12 cellular contexts compared by ENCODE assay signal in genomic region chr10:133276100-133276434, GRCh38. TPM values are rescaled to one million over a fixed set of nuclear protein-coding genes. Genes with fewer than 3 reads are reported as not detected.
DNase-seq lines count a peak whose midpoint lies in the region; ATAC-seq, FAIRE-seq and TF ChIP-seq lines count a peak whose summit lies in the region.
"Had no signal": no experiment of that assay in that cellular context is flagged by ENCODE, and none has a peak within 500 bp of the region (broad histone marks: within the 10 kb centered on the region; RNA-seq: fewer than 3 reads in every experiment).

No MANE protein-coding gene starts in this region.

- no peak for TF ChIP-seq RAD21 in K562 (CRISPR knock-in tag; conservative IDR thresholded peaks at IDR 0.05 in 1 of 2, IDR thresholded peaks at IDR 0.05 in 1 of 2)

- ATAC-seq in CD8-positive, alpha-beta T cell = no peak
- no peak for ATAC-seq in K562
- no peak for ATAC-seq in naive thymus-derived CD8-positive, alpha-beta T cell

- CTCF ChIA-PET in CD8-positive, alpha-beta T cell (lab: Charles Lee) = interaction anchor here (0.9 to 3.6 kb wide), 5 partner anchors 17 to 410 kb away, joined by 3 to 16 read pairs (median 4); no protein-coding TSS in a partner anchor
- CTCF ChIA-PET in HEK293 (lab: Yijun Ruan, JAX) = interaction anchor here (0.7 kb wide), 1 partner anchor 528 kb away, joined by 3 read pairs; no protein-coding TSS in a partner anchor
- CTCF ChIA-PET in K562 (lab: Yijun Ruan, JAX; ENCODE audit: low intra/inter-chr PET ratio) = no interaction called here

- H3K4me3 Mint-ChIP-seq in CD8-positive, alpha-beta T cell = peak overlapping the region; percentile 82
- peak overlapping the region; percentile 79 to 88 (median 85) for H3K4me3 Mint-ChIP-seq in naive thymus-derived CD8-positive, alpha-beta T cell
- no peak overlapping the region for H3K4me3 Mint-ChIP-seq in osteocyte (ENCODE audit: unreplicated experiment)

- no peaks in the 10 kb centered on the region for H3K9me3 ChIP-seq in CD8-positive, alpha-beta T cell (ENCODE audit: low read length)
- H3K9me3 ChIP-seq in HEK293 (ENCODE audit: control insufficient read depth, insufficient read depth, low read depth, low read length) (no peaks in the 10 kb centered on the region), K562 (replicated peaks; ENCODE audit: control insufficient read depth, insufficient read depth, low read depth, low read length) (no peaks in the 10 kb centered on the region)

- peaks cover 50% of the 10 kb centered on the region for H3K4me1 ChIP-seq in CD8-positive, alpha-beta T cell (ENCODE audit: insufficient read depth, low read length)
- H3K4me1 ChIP-seq in HEK293 (ENCODE audit: control insufficient read depth, insufficient read depth, low read length) = no peaks in the 10 kb centered on the region
- H3K4me1 ChIP-seq in K562 (replicated peaks in 1 of 2; ENCODE audit: control insufficient read depth in 2 of 2, insufficient read depth in 2 of 2, low read length in 2 of 2) = peaks cover 40 to 95% of the 10 kb centered on the region in 2 experiments

- no peaks in the 10 kb centered on the region for H3K79me2 ChIP-seq in K562 (ENCODE audit: control insufficient read depth, insufficient read depth, low read length)

- no peaks in the 10 kb centered on the region for H4K20me1 ChIP-seq in K562 (replicated peaks; ENCODE audit: control insufficient read depth, insufficient read depth, low read length)

- 0 out of 2 replicates have a peak overlapping the region, but pooled peaks have one; percentile 37 for H2AFZ ChIP-seq in K562 (ENCODE audit: low read depth, low read length)

- peaks cover 5% of the 10 kb centered on the region for H3K36me3 ChIP-seq in CD8-positive, alpha-beta T cell (ENCODE audit: insufficient read depth, low read length)
- H3K36me3 ChIP-seq in HEK293 (ENCODE audit: control insufficient read depth in 2 of 2, insufficient read depth in 1 of 2, low read length in 2 of 2) = peaks cover 0 to 22% of the 10 kb centered on the region in 2 experiments; a peak in 1 of 3 replicates
- peaks cover 12% of the 10 kb centered on the region; the same call in 1 of the 3 replicates for H3K36me3 ChIP-seq in K562 (ENCODE audit: control insufficient read depth, insufficient read depth, low read length)

- no peak for DNase-seq in CD8-positive, alpha-beta T cell
- DNase-seq in K562 (ENCODE audit: extremely low read depth in 1 of 4, low spot score in 3 of 4) (peak in 1 of 4 experiments; percentile 14), SW480 (ENCODE audit: low spot score) (no peak), iPS-NIHi11 (ENCODE audit: low spot score) (no peak), ACHN (no peak), osteocyte (ENCODE audit: extremely low spot score, unreplicated experiment) (no peak)
- DNase-seq in naive thymus-derived CD8-positive, alpha-beta T cell = peak in 1 of 10 donors; percentile 4
- DNase-seq: DND-41, NCI-H510A treated with DMSO at 0.1 percent for 48 hours had no signal

- H3K27me3 ChIP-seq in CD8-positive, alpha-beta T cell (ENCODE audit: insufficient read depth, low read length) = no peaks in the 10 kb centered on the region
- H3K27me3 ChIP-seq in K562 (ENCODE audit: control insufficient read depth in 2 of 2, insufficient read depth in 2 of 2, low read length in 2 of 2) = no peaks in the 10 kb centered on the region

- H3K9me3 Mint-ChIP-seq in CD8-positive, alpha-beta T cell = no peaks in the 10 kb centered on the region
- no peaks in the 10 kb centered on the region for H3K9me3 Mint-ChIP-seq in naive thymus-derived CD8-positive, alpha-beta T cell
- H3K9me3 Mint-ChIP-seq in osteocyte (ENCODE audit: unreplicated experiment) = no peaks in the 10 kb centered on the region

- H3K36me3 Mint-ChIP-seq in CD8-positive, alpha-beta T cell = peaks cover 18% of the 10 kb centered on the region
- peaks cover 0 to 2% (median 0%) of the 10 kb centered on the region in 3 donors for H3K36me3 Mint-ChIP-seq in naive thymus-derived CD8-positive, alpha-beta T cell
- H3K36me3 Mint-ChIP-seq in osteocyte (ENCODE audit: unreplicated experiment) = no peaks in the 10 kb centered on the region

- POLR2A ChIA-PET in CD8-positive, alpha-beta T cell (lab: Charles Lee) = interaction anchor here (1.0 to 2.9 kb wide), 3 partner anchors 12 to 17 kb away, joined by 4 to 14 read pairs (median 5); no protein-coding TSS in a partner anchor
- POLR2A ChIA-PET in HEK293 (lab: Yijun Ruan, JAX) (no interaction called here), K562 (lab: Yijun Ruan, JAX) (interaction anchor here (0.5 to 1.3 kb wide), 2 partner anchors 13 to 29 kb away, joined by 3 to 4 read pairs; no protein-coding TSS in a partner anchor)
- POLR2A ChIA-PET in naive thymus-derived CD8-positive, alpha-beta T cell (lab: Charles Lee) = interaction anchor here (0.6 to 5.3 kb wide), 4 partner anchors 12 to 188 kb away, joined by 3 to 39 read pairs (median 6); no protein-coding TSS in a partner anchor

- H3K27me3 Mint-ChIP-seq in CD8-positive, alpha-beta T cell (ENCODE audit: low read depth) = no peaks in the 10 kb centered on the region
- no peaks in the 10 kb centered on the region for H3K27me3 Mint-ChIP-seq in naive thymus-derived CD8-positive, alpha-beta T cell
- no peaks in the 10 kb centered on the region for H3K27me3 Mint-ChIP-seq in osteocyte (ENCODE audit: unreplicated experiment)

- intact Hi-C loops in CD8-positive, alpha-beta T cell (cut with DNase I, micrococcal nuclease) = loop anchor here in 1 of 2 experiments (10.0 kb wide), 1 partner anchor 131 kb away; no protein-coding TSS in a partner anchor
- intact Hi-C loops in K562 (cut with micrococcal nuclease) = no loop called here

- FAIRE-seq in K562 (lab: Jason Lieb, UNC) = no peak

- WGBS in K562 (ENCODE audit: insufficient coverage, low coverage, missing lambda C conversion rate) = 63% methylated on average over 1 of the region's 6 CpGs

- no TSS peak for BruUV-seq in K562 (replicated peaks; lab: Mats Ljungman, UMichigan)

- TF ChIP-seq EP300 in K562 (IDR thresholded peaks at IDR 0.05; ENCODE audit: low read length) = no peak

- in situ Hi-C loops in K562 (cut with MboI) (no loop called here), ACHN (cut with HindIII; ENCODE audit: low pct_ligation_motif_present, low pct_unique_long_range_greater_than_20kb, low sequenced_read_pairs) (no loop called here)

- H3K9ac ChIP-seq in K562 (ENCODE audit: insufficient read depth in 1 of 2, low read depth in 2 of 2, low read length in 2 of 2) = peak overlapping the region; percentile 46 to 75; a peak in 3 of 4 replicates

- peak overlapping the region; percentile 73 for H3K27ac ChIP-seq in CD8-positive, alpha-beta T cell (ENCODE audit: low read depth, low read length)
- H3K27ac ChIP-seq in HEK293 (ENCODE audit: extremely low read depth, low read depth, low read length) (no peak overlapping the region), K562 (ENCODE audit: extremely low read depth, low read depth, low read length) (peak overlapping the region; percentile 41; the same call in 2 of the 3 replicates)

- H3K4me2 ChIP-seq in K562 (ENCODE audit: insufficient read depth, low read length) = peak overlapping the region; percentile 51

- TF ChIP-seq CTCF in CD8-positive, alpha-beta T cell (IDR thresholded peaks at IDR 0.05) = no peak
- no peak for TF ChIP-seq CTCF in HEK293 (tag by site-specific recombination; IDR thresholded peaks at IDR 0.05)
- no peak for TF ChIP-seq CTCF in K562 (IDR thresholded peaks at IDR 0.05 in 2 of 3, conservative IDR thresholded peaks at IDR 0.05 in 1 of 3; ENCODE audit: insufficient read depth in 2 of 3, low read depth in 1 of 3, low read length in 3 of 3)
- no peak for TF ChIP-seq CTCF in osteocyte (IDR thresholded peaks at IDR 0.05)

- peak overlapping the region; percentile 73 for H3K4me3 ChIP-seq in CD8-positive, alpha-beta T cell (ENCODE audit: low read depth, low read length)
- H3K4me3 ChIP-seq in HEK293 (ENCODE audit: low read depth, low read length) (no peak overlapping the region), K562 (peak overlapping the region; percentile 10; the same call in 1 of the 2 replicates)

- peak overlapping the region; percentile 91 for H3K27ac Mint-ChIP-seq in CD8-positive, alpha-beta T cell
- peak overlapping the region; percentile 43 to 95 (median 90) for H3K27ac Mint-ChIP-seq in naive thymus-derived CD8-positive, alpha-beta T cell
- no peak overlapping the region for H3K27ac Mint-ChIP-seq in osteocyte (ENCODE audit: unreplicated experiment)

- H3K4me1 Mint-ChIP-seq in CD8-positive, alpha-beta T cell (ENCODE audit: low read depth) = peaks cover 40% of the 10 kb centered on the region
- peaks cover 4 to 45% (median 34%) of the 10 kb centered on the region in 4 donors for H3K4me1 Mint-ChIP-seq in naive thymus-derived CD8-positive, alpha-beta T cell
- H3K4me1 Mint-ChIP-seq in osteocyte (ENCODE audit: unreplicated experiment) = peaks cover 17% of the 10 kb centered on the region

- H3K9me1 ChIP-seq in K562 (ENCODE audit: control insufficient read depth, insufficient read depth, low read length) = peaks cover 3% of the 10 kb centered on the region

- TF ChIP-seq POLR2A in K562 (conservative IDR thresholded peaks at IDR 0.05) = no peak

RNA-seq across cellular contexts. Expression of gene ADAM8, which starts 0.6 kb away (rescaled TPM):
- total RNA-seq in CD8-positive, alpha-beta T cell = 10 to 100 TPM; 67.0 to 67.3 TPM
- 8.0 and 37.9 TPM in 2 replicates for total RNA-seq in K562 (2011; cell fraction: chromatin; rRNA removed; ENCODE audit: low replicate concordance)
- 34.7 and 35.9 TPM in 2 replicates for total RNA-seq in K562 (2011; cell fraction: nucleolus; rRNA removed)
- 11.8 and 15.8 TPM in 2 replicates for total RNA-seq in K562 (2011; cell fraction: nucleoplasm; rRNA removed)
- total RNA-seq in K562 (2014; rRNA removed) = 2.9 and 3.3 TPM in 2 replicates
- 0.19 and 0.25 TPM in 2 replicates for total RNA-seq in K562 (2014; rRNA removed; fragmentation: Illumina TruSeq; extraction: Trizol)
- 1.0 TPM in 2 replicates for total RNA-seq in K562 (2015; rRNA removed; fragmentation: Illumina TruSeq; extraction: Trizol)
- total RNA-seq in K562 (2021) = 6.1 and 7.0 TPM in 2 replicates
- polyA plus RNA-seq in K562 (2011; rRNA removed) = 1.5 and 5.8 TPM in 2 replicates
- 5.3 and 5.8 TPM in 2 replicates for polyA plus RNA-seq in K562 (2011; cell fraction: cytosol; rRNA removed)
- polyA plus RNA-seq in K562 (2011; cell fraction: nucleus; rRNA removed) = 42.9 and 49.0 TPM in 2 replicates
- 4.0 and 16.8 TPM in 2 replicates for polyA plus RNA-seq in K562 (2012)
- 1.1 and 3.4 TPM in 2 replicates for polyA plus RNA-seq in K562 (2014; fragmentation: Illumina TruSeq; extraction: Trizol)
- polyA plus RNA-seq in K562 (2014; fragmentation: Nextera tagmentation; extraction: Ambion mirVana) = under 1 TPM; 0.07 to 0.14 TPM
- polyA plus RNA-seq in K562 (2014; rRNA removed) = 5.0 and 7.2 TPM in 2 replicates
- 1.0 and 1.6 TPM in 2 replicates for polyA minus RNA-seq in K562 (2011; rRNA and poly(A)+ RNA removed)
- polyA minus RNA-seq in K562 (2011; cell fraction: cytosol; rRNA and poly(A)+ RNA removed) = 3.1 and 5.6 TPM in 2 replicates
- 14.7 and 18.5 TPM in 2 replicates for polyA minus RNA-seq in K562 (2011; cell fraction: nucleus; rRNA and poly(A)+ RNA removed)
- 1 to 10 TPM; 8.5 to 9.4 TPM for total RNA-seq in naive thymus-derived CD8-positive, alpha-beta T cell
- 10 to 100 TPM in 1 of 3 donors, 1 to 10 TPM in 2; 7.8 to 28.4 (median 9.5) TPM for polyA plus RNA-seq in naive thymus-derived CD8-positive, alpha-beta T cell
- 2.9 and 6.0 TPM in 2 replicates for total RNA-seq in osteocyte

RNA-seq across cellular contexts. Expression of gene TUBGCP2, which starts 32.6 kb away (rescaled TPM):
- total RNA-seq in CD8-positive, alpha-beta T cell = 10 to 100 TPM; 74.4 to 79.1 TPM
- 97.4 and 177 TPM in 2 replicates for total RNA-seq in K562 (2011; cell fraction: chromatin; rRNA removed; ENCODE audit: low replicate concordance)
- 93.2 and 103 TPM in 2 replicates for total RNA-seq in K562 (2011; cell fraction: nucleolus; rRNA removed)
- total RNA-seq in K562 (2011; cell fraction: nucleoplasm; rRNA removed) = 81.1 and 81.7 TPM in 2 replicates
- total RNA-seq in K562 (2014; rRNA removed) = 35.1 and 44.2 TPM in 2 replicates
- total RNA-seq in K562 (2014; rRNA removed; fragmentation: Illumina TruSeq; extraction: Trizol) = 21.0 and 22.1 TPM in 2 replicates
- 23.3 and 27.0 TPM in 2 replicates for total RNA-seq in K562 (2015; rRNA removed; fragmentation: Illumina TruSeq; extraction: Trizol)
- total RNA-seq in K562 (2021) = 56.6 and 56.7 TPM in 2 replicates
- polyA plus RNA-seq in K562 (2011; rRNA removed) = 39.3 and 45.1 TPM in 2 replicates
- polyA plus RNA-seq in K562 (2011; cell fraction: cytosol; rRNA removed) = 33.2 and 44.0 TPM in 2 replicates
- polyA plus RNA-seq in K562 (2011; cell fraction: nucleus; rRNA removed) = 79.4 and 99.6 TPM in 2 replicates
- polyA plus RNA-seq in K562 (2012) = 29.8 and 48.0 TPM in 2 replicates
- polyA plus RNA-seq in K562 (2014; fragmentation: Illumina TruSeq; extraction: Trizol) = 28.4 and 35.5 TPM in 2 replicates
- polyA plus RNA-seq in K562 (2014; fragmentation: Nextera tagmentation; extraction: Ambion mirVana) = 1 to 10 TPM; 4.3 to 4.4 TPM
- 32.0 and 33.0 TPM in 2 replicates for polyA plus RNA-seq in K562 (2014; rRNA removed)
- 36.7 and 39.5 TPM in 2 replicates for polyA minus RNA-seq in K562 (2011; rRNA and poly(A)+ RNA removed)
- 29.7 and 33.5 TPM in 2 replicates for polyA minus RNA-seq in K562 (2011; cell fraction: cytosol; rRNA and poly(A)+ RNA removed)
- polyA minus RNA-seq in K562 (2011; cell fraction: nucleus; rRNA and poly(A)+ RNA removed) = 35.9 and 60.8 TPM in 2 replicates
- 10 to 100 TPM; 61.4 to 72.9 TPM for total RNA-seq in naive thymus-derived CD8-positive, alpha-beta T cell
- 10 to 100 TPM; 24.7 to 35.6 (median 32.0) TPM for polyA plus RNA-seq in naive thymus-derived CD8-positive, alpha-beta T cell
- 67.2 and 75.2 TPM in 2 replicates for total RNA-seq in osteocyte

RNA-seq across cellular contexts. Expression of gene ZNF511, which starts 32.6 kb away (rescaled TPM):
- total RNA-seq in CD8-positive, alpha-beta T cell = 10 to 100 TPM; 36.5 to 38.8 TPM
- total RNA-seq in K562 (2011; cell fraction: chromatin; rRNA removed; ENCODE audit: low replicate concordance) = 15.4 and 25.5 TPM in 2 replicates
- total RNA-seq in K562 (2011; cell fraction: nucleolus; rRNA removed) = 20.5 and 22.4 TPM in 2 replicates
- total RNA-seq in K562 (2011; cell fraction: nucleoplasm; rRNA removed) = 21.4 and 24.6 TPM in 2 replicates
- total RNA-seq in K562 (2014; rRNA removed) = 36.3 and 44.4 TPM in 2 replicates
- 19.2 and 24.5 TPM in 2 replicates for total RNA-seq in K562 (2014; rRNA removed; fragmentation: Illumina TruSeq; extraction: Trizol)
- 46.6 and 48.8 TPM in 2 replicates for total RNA-seq in K562 (2015; rRNA removed; fragmentation: Illumina TruSeq; extraction: Trizol)
- 69.3 and 72.9 TPM in 2 replicates for total RNA-seq in K562 (2021)
- 37.3 and 40.1 TPM in 2 replicates for polyA plus RNA-seq in K562 (2011; rRNA removed)
- 31.7 and 75.7 TPM in 2 replicates for polyA plus RNA-seq in K562 (2011; cell fraction: cytosol; rRNA removed)
- 45.8 and 50.3 TPM in 2 replicates for polyA plus RNA-seq in K562 (2011; cell fraction: nucleus; rRNA removed)
- 43.5 and 47.7 TPM in 2 replicates for polyA plus RNA-seq in K562 (2012)
- polyA plus RNA-seq in K562 (2014; fragmentation: Illumina TruSeq; extraction: Trizol) = 47.2 and 51.8 TPM in 2 replicates
- polyA plus RNA-seq in K562 (2014; fragmentation: Nextera tagmentation; extraction: Ambion mirVana) = 1 to 10 TPM in 1 of 2 experiments, under 1 TPM in 1; 0.61 to 3.7 TPM
- 57.4 TPM in 2 replicates for polyA plus RNA-seq in K562 (2014; rRNA removed)
- polyA minus RNA-seq in K562 (2011; rRNA and poly(A)+ RNA removed) = 11.4 and 19.7 TPM in 2 replicates
- polyA minus RNA-seq in K562 (2011; cell fraction: cytosol; rRNA and poly(A)+ RNA removed) = 18.1 and 20.8 TPM in 2 replicates
- 10.2 and 13.4 TPM in 2 replicates for polyA minus RNA-seq in K562 (2011; cell fraction: nucleus; rRNA and poly(A)+ RNA removed)
- 10 to 100 TPM; 38.0 to 38.3 TPM for total RNA-seq in naive thymus-derived CD8-positive, alpha-beta T cell
- polyA plus RNA-seq in naive thymus-derived CD8-positive, alpha-beta T cell = 10 to 100 TPM; 75.9 to 80.4 (median 79.2) TPM
- total RNA-seq in osteocyte = 35.1 and 39.1 TPM in 2 replicates

RNA-seq across cellular contexts. Expression of gene VENTX, which starts 38.4 kb away (rescaled TPM):
- total RNA-seq in CD8-positive, alpha-beta T cell = not detected
- total RNA-seq in K562 (2011; cell fraction: chromatin; rRNA removed; ENCODE audit: low replicate concordance) = 1.8 and 3.5 TPM in 2 replicates
- 2.1 and 2.7 TPM in 2 replicates for total RNA-seq in K562 (2011; cell fraction: nucleolus; rRNA removed)
- 1.6 and 1.7 TPM in 2 replicates for total RNA-seq in K562 (2011; cell fraction: nucleoplasm; rRNA removed)
- total RNA-seq in K562 (2014; rRNA removed) (0.45 and 0.49 TPM in 2 replicates), K562 (2014; rRNA removed; fragmentation: Illumina TruSeq; extraction: Trizol) (0.16 and 0.18 TPM in 2 replicates), K562 (2015; rRNA removed; fragmentation: Illumina TruSeq; extraction: Trizol) (0.07 and 0.23 TPM in 2 replicates), K562 (2021) (0.55 and 0.69 TPM in 2 replicates), osteocyte (not detected in 2 replicates)
- polyA plus RNA-seq in K562 (2011; rRNA removed) (0.03 and 0.21 TPM in 2 replicates), K562 (2014; fragmentation: Illumina TruSeq; extraction: Trizol) (0.19 and 0.29 TPM in 2 replicates), K562 (2014; fragmentation: Nextera tagmentation; extraction: Ambion mirVana) (under 1 TPM in 1 of 2 experiments, not detected in 1; 0.07 TPM), K562 (2014; rRNA removed) (0.36 and 0.70 TPM in 2 replicates)
- 0.07 and 0.60 TPM in 2 replicates for polyA plus RNA-seq in K562 (2011; cell fraction: cytosol; rRNA removed)
- polyA plus RNA-seq in K562 (2011; cell fraction: nucleus; rRNA removed) = 0.17 and 2.0 TPM in 2 replicates
- polyA plus RNA-seq in K562 (2012) = 0.48 and 1.4 TPM in 2 replicates
- not detected in 2 replicates for polyA minus RNA-seq in K562 (2011; rRNA and poly(A)+ RNA removed)
- polyA minus RNA-seq in K562 (2011; cell fraction: cytosol; rRNA and poly(A)+ RNA removed) = not detected in 2 replicates
- 0.11 and 0.27 TPM in 2 replicates for polyA minus RNA-seq in K562 (2011; cell fraction: nucleus; rRNA and poly(A)+ RNA removed)
- total RNA-seq in naive thymus-derived CD8-positive, alpha-beta T cell = not detected
- not detected for polyA plus RNA-seq in naive thymus-derived CD8-positive, alpha-beta T cell
- total RNA-seq: chondrocyte, lung microvascular endothelial cell had no signal

RNA-seq across cellular contexts. Expression of gene UTF1, which starts 46.0 kb away (rescaled TPM):
- total RNA-seq in CD8-positive, alpha-beta T cell = not detected
- total RNA-seq in K562 (2011; cell fraction: chromatin; rRNA removed; ENCODE audit: low replicate concordance) = not detected in 2 replicates
- total RNA-seq in K562 (2011; cell fraction: nucleolus; rRNA removed) = not detected in 2 replicates
- not detected in 2 replicates for total RNA-seq in K562 (2011; cell fraction: nucleoplasm; rRNA removed)
- total RNA-seq in K562 (2014; rRNA removed) (not detected in 2 replicates), K562 (2014; rRNA removed; fragmentation: Illumina TruSeq; extraction: Trizol) (not detected in 2 replicates), K562 (2015; rRNA removed; fragmentation: Illumina TruSeq; extraction: Trizol) (not detected in 2 replicates), K562 (2021) (0.16 and 0.35 TPM in 2 replicates), osteocyte (not detected in 2 replicates)
- polyA plus RNA-seq in K562 (2011; rRNA removed) (not detected in 2 replicates), K562 (2014; fragmentation: Illumina TruSeq; extraction: Trizol) (not detected in 2 replicates), K562 (2014; fragmentation: Nextera tagmentation; extraction: Ambion mirVana) (not detected), K562 (2014; rRNA removed) (0.46 TPM in 1 of 2 replicates, not detected in the other)
- polyA plus RNA-seq in K562 (2011; cell fraction: cytosol; rRNA removed) = 0.12 TPM in 1 of 2 replicates, not detected in the other
- 0.14 TPM in 1 of 2 replicates, not detected in the other for polyA plus RNA-seq in K562 (2011; cell fraction: nucleus; rRNA removed)
- polyA plus RNA-seq in K562 (2012) = 0.09 and 0.28 TPM in 2 replicates
- polyA minus RNA-seq in K562 (2011; rRNA and poly(A)+ RNA removed) = not detected in 2 replicates
- polyA minus RNA-seq in K562 (2011; cell fraction: cytosol; rRNA and poly(A)+ RNA removed) = not detected in 2 replicates
- not detected in 2 replicates for polyA minus RNA-seq in K562 (2011; cell fraction: nucleus; rRNA and poly(A)+ RNA removed)
- not detected for total RNA-seq in naive thymus-derived CD8-positive, alpha-beta T cell
- polyA plus RNA-seq in naive thymus-derived CD8-positive, alpha-beta T cell = not detected
- total RNA-seq: chondrocyte, lung microvascular endothelial cell had no signal
